Comparison of ENCODE assay signal across 16 cellular contexts in genomic region chr10:93067443-93068365, GRCh38. TPM values are rescaled to one million over a fixed set of nuclear protein-coding genes. Genes with fewer than 3 reads are reported as not detected.
DNase-seq lines count a peak whose midpoint lies in the region; ATAC-seq and TF ChIP-seq lines count a peak whose summit lies in the region.
"Had no signal": no experiment of that assay in that cellular context is flagged by ENCODE, and none has a peak within 500 bp of the region (broad histone marks: within the 10 kb centered on the region; RNA-seq: fewer than 3 reads in every experiment).

No MANE protein-coding gene starts in this region.

- intact Hi-C loops in breast epithelium (cut with DNase I; ENCODE audit: low total_unique reads), result no loop called here
- intact Hi-C loops in MCF 10A (cut with micrococcal nuclease), result no loop called here
- intact Hi-C loops in activated T-helper 2 cell treated with anti-CD3 and anti-CD28 coated beads, Interferon-gamma antibody, Interleukin-2, Interleukin-4, amounts not matched to agents 10 μg/mL and 5 μg/mL and 100 μg/mL, durations not matched to agents 14 hours and 24 hours and 36 hours (cut with micrococcal nuclease), result loop anchor here (2.0 to 10.0 kb wide), 4 partner anchors 100 to 497 kb away; partner anchors contain the start of gene FFAR4
- intact Hi-C loops in tibial artery (cut with DNase I; ENCODE audit: low total_unique reads), result loop anchor here (10.0 kb wide), 1 partner anchor 103 kb away; no protein-coding TSS in a partner anchor

- H3K4me3 Mint-ChIP-seq in MCF 10A (ENCODE audit: unreplicated experiment), result no peak overlapping the region
- no peak overlapping the region for H3K4me3 Mint-ChIP-seq in activated T-helper 2 cell treated with anti-CD3 and anti-CD28 coated beads, Interferon-gamma antibody, Interleukin-2, Interleukin-4, amounts not matched to agents 10 μg/mL and 5 μg/mL and 100 μg/mL, durations not matched to agents 14 hours and 24 hours and 36 hours (ENCODE audit: low read depth)
- H3K4me3 Mint-ChIP-seq: activated naive CD4-positive, alpha-beta T cell treated with anti-CD3 and anti-CD28 coated beads, Interleukin-2, amount 10 ng/mL, durations not matched to agents 7 days and 5 days had no signal

- no peaks in the 10 kb centered on the region for H3K9me3 Mint-ChIP-seq in MCF 10A (ENCODE audit: unreplicated experiment)
- H3K9me3 Mint-ChIP-seq in activated T-helper 2 cell treated with anti-CD3 and anti-CD28 coated beads, Interferon-gamma antibody, Interleukin-2, Interleukin-4, amounts not matched to agents 10 μg/mL and 5 μg/mL and 100 μg/mL, durations not matched to agents 14 hours and 24 hours and 36 hours, result no peaks in the 10 kb centered on the region
- H3K9me3 Mint-ChIP-seq: activated naive CD4-positive, alpha-beta T cell treated with anti-CD3 and anti-CD28 coated beads, Interleukin-2, amount 10 ng/mL, durations not matched to agents 7 days and 5 days had no signal

- BruUV-seq in MCF 10A (replicated peaks; lab: Mats Ljungman, UMichigan), result no TSS peak

- no peaks in the 10 kb centered on the region for H3K4me1 Mint-ChIP-seq in MCF 10A (ENCODE audit: insufficient read depth, unreplicated experiment)
- peaks cover 13% of the 10 kb centered on the region for H3K4me1 Mint-ChIP-seq in activated T-helper 2 cell treated with anti-CD3 and anti-CD28 coated beads, Interferon-gamma antibody, Interleukin-2, Interleukin-4, amounts not matched to agents 10 μg/mL and 5 μg/mL and 100 μg/mL, durations not matched to agents 14 hours and 24 hours and 36 hours (ENCODE audit: low read depth)

- DNase-seq in breast epithelium (ENCODE audit: low spot score in 2 of 2), result no peak
- no peak for DNase-seq in MCF 10A (ENCODE audit: unreplicated experiment)
- no peak for DNase-seq in activated T-helper 2 cell treated with anti-CD3 and anti-CD28 coated beads, Interferon-gamma antibody, Interleukin-2, Interleukin-4, amounts not matched to agents 10 μg/mL and 5 μg/mL and 100 μg/mL, durations not matched to agents 14 hours and 24 hours and 36 hours (ENCODE audit: low spot score)
- DNase-seq in tibial artery, result no peak
- no peak for DNase-seq in NCI-H2029 (lab: John Stamatoyannopoulos, UW)
- DNase-seq in activated CD4-positive, alpha-beta T cell treated with anti-CD3 and anti-CD28 coated beads for 4 hours, result no peak
- DNase-seq: activated CD4-positive, alpha-beta T cell treated with anti-CD3 and anti-CD28 coated beads for 1 hour; activated naive CD4-positive, alpha-beta T cell treated with anti-CD3 and anti-CD28 coated beads, Interleukin-2, amount 10 ng/mL, durations not matched to agents 7 days and 5 days; central memory CD4-positive, alpha-beta T cell; kidney glomerular epithelial cell; NCI-H2107; psoas muscle had no signal

- ATAC-seq in GM19328 (IDR thresholded peaks at IDR 0.05; ENCODE audit: unreplicated experiment), result no peak
- ATAC-seq: psoas muscle had no signal

- POLR2A ChIA-PET in MCF 10A (lab: Yijun Ruan, JAX), result interaction anchor here (1.1 kb wide), 1 partner anchor 33 kb away, joined by 3 read pairs; no protein-coding TSS in a partner anchor

- H3K9me3 ChIP-seq in breast epithelium (no peaks in the 10 kb centered on the region), iPS-18c (ENCODE audit: control insufficient read depth, insufficient read depth, low read length) (no peaks in the 10 kb centered on the region), tibial artery (no peaks in the 10 kb centered on the region)
- H3K9me3 ChIP-seq: psoas muscle had no signal

- CTCF ChIA-PET in MCF 10A (lab: Yijun Ruan, JAX), result interaction anchor here (0.7 to 1.2 kb wide), 4 partner anchors 10 to 222 kb away, joined by 3 to 6 read pairs (median 4); no protein-coding TSS in a partner anchor

- H3K4me1 ChIP-seq in breast epithelium (peaks cover 0 to 2% of the 10 kb centered on the region in 2 donors), tibial artery (peaks cover 0 to 44% (median 37%) of the 10 kb centered on the region in 4 donors)

- H3K27ac ChIP-seq in breast epithelium (no peak overlapping the region), tibial artery (no peak overlapping the region)
- H3K27ac ChIP-seq: psoas muscle had no signal

- TF ChIP-seq CTCF in breast epithelium (IDR thresholded peaks at IDR 0.05) (no peak), MCF 10A (IDR thresholded peaks at IDR 0.05; ENCODE audit: unreplicated experiment) (no peak), tibial artery (IDR thresholded peaks at IDR 0.05) (no peak)

- no peaks in the 10 kb centered on the region for H3K36me3 ChIP-seq in breast epithelium
- no peaks in the 10 kb centered on the region for H3K36me3 ChIP-seq in tibial artery

- peak overlapping the region in 2 of 3 donors; percentile 13 to 31 for H3K4me3 ChIP-seq in breast epithelium
- peak overlapping the region; percentile 53 for H3K4me3 ChIP-seq in iPS-18c (ENCODE audit: insufficient read depth, low read depth, low read length)
- peak overlapping the region; percentile 12 to 39 for H3K4me3 ChIP-seq in tibial artery

- H3K27ac Mint-ChIP-seq in MCF 10A (ENCODE audit: low read depth, unreplicated experiment), result no peak overlapping the region
- H3K27ac Mint-ChIP-seq in activated T-helper 2 cell treated with anti-CD3 and anti-CD28 coated beads, Interferon-gamma antibody, Interleukin-2, Interleukin-4, amounts not matched to agents 10 μg/mL and 5 μg/mL and 100 μg/mL, durations not matched to agents 14 hours and 24 hours and 36 hours, result peak overlapping the region; percentile 10
- H3K27ac Mint-ChIP-seq: activated naive CD4-positive, alpha-beta T cell treated with anti-CD3 and anti-CD28 coated beads, Interleukin-2, amount 10 ng/mL, durations not matched to agents 7 days and 5 days had no signal

- no peaks in the 10 kb centered on the region for H3K36me3 Mint-ChIP-seq in MCF 10A (ENCODE audit: insufficient read depth, unreplicated experiment)
- H3K36me3 Mint-ChIP-seq in activated T-helper 2 cell treated with anti-CD3 and anti-CD28 coated beads, Interferon-gamma antibody, Interleukin-2, Interleukin-4, amounts not matched to agents 10 μg/mL and 5 μg/mL and 100 μg/mL, durations not matched to agents 14 hours and 24 hours and 36 hours (ENCODE audit: low read depth), result no peaks in the 10 kb centered on the region
- H3K36me3 Mint-ChIP-seq: activated naive CD4-positive, alpha-beta T cell treated with anti-CD3 and anti-CD28 coated beads, Interleukin-2, amount 10 ng/mL, durations not matched to agents 7 days and 5 days had no signal

- H3K27me3 ChIP-seq in breast epithelium (peaks cover 0 to 84% of the 10 kb centered on the region in 2 donors), tibial artery (peaks cover 0 to 95% of the 10 kb centered on the region in 2 donors)

- no peak for TF ChIP-seq POLR2A in breast epithelium (IDR thresholded peaks at IDR 0.05)

- H3K27me3 Mint-ChIP-seq in MCF 10A (ENCODE audit: insufficient read depth, unreplicated experiment), result peaks cover 37% of the 10 kb centered on the region
- H3K27me3 Mint-ChIP-seq in activated T-helper 2 cell treated with anti-CD3 and anti-CD28 coated beads, Interferon-gamma antibody, Interleukin-2, Interleukin-4, amounts not matched to agents 10 μg/mL and 5 μg/mL and 100 μg/mL, durations not matched to agents 14 hours and 24 hours and 36 hours (ENCODE audit: low read depth), result peaks cover 83% of the 10 kb centered on the region

RNA-seq across cellular contexts. Expression of gene CYP26A1, which starts 6.0 kb away (rescaled TPM):
- 1 to 10 TPM in 1 of 3 donors, under 1 TPM in 1, not detected in 1; 0.33 to 2.3 TPM for total RNA-seq in breast epithelium
- total RNA-seq in MCF 10A (2022), result not detected in 2 replicates
- total RNA-seq in activated T-helper 2 cell treated with anti-CD3 and anti-CD28 coated beads, Interferon-gamma antibody, Interleukin-2, Interleukin-4, amounts not matched to agents 10 μg/mL and 5 μg/mL and 100 μg/mL, durations not matched to agents 14 hours and 24 hours and 36 hours, result not detected in 2 replicates
- total RNA-seq: psoas muscle, subcutaneous adipose tissue had no signal

RNA-seq across cellular contexts. Expression of gene CYP26C1, which starts 7.1 kb away (rescaled TPM):
- under 1 TPM in 2 of 3 donors, not detected in 1; 0.15 to 0.16 TPM for total RNA-seq in breast epithelium
- total RNA-seq in MCF 10A (2022), result 0.07 and 0.14 TPM in 2 replicates
- total RNA-seq in activated T-helper 2 cell treated with anti-CD3 and anti-CD28 coated beads, Interferon-gamma antibody, Interleukin-2, Interleukin-4, amounts not matched to agents 10 μg/mL and 5 μg/mL and 100 μg/mL, durations not matched to agents 14 hours and 24 hours and 36 hours, result 0.05 TPM in 1 of 2 replicates, not detected in the other
- total RNA-seq: G401 had no signal

Comparison
In these comparisons a context has a peak if more than half of its experiments do, and no peak if none do; other contexts are left out.
1. intact Hi-C loops: an anchor here in activated T-helper 2 cell treated with anti-CD3 and anti-CD28 coated beads, Interferon-gamma antibody, Interleukin-2, Interleukin-4, amounts not matched to agents 10 μg/mL and 5 μg/mL and 100 μg/mL, durations not matched to agents 14 hours and 24 hours and 36 hours (2.0 to 10.0 kb wide) and tibial artery (10.0 kb wide); none called in breast epithelium and MCF 10A.